1 cellular context compared by ENCODE assay signal in genomic region chr22:46010951-46011626, GRCh38.
A peak's percentile ranks its signal among the peaks of the same experiment; 100 is the strongest.
TF ChIP-seq lines count a peak whose summit lies in the region.

No MANE protein-coding gene starts in this region.

TF ChIP-seq in HepG2, 621 proteins besides CTCF, POLR2A, EP300 and RAD21 (continued from another document and continues in another):
- TF ChIP-seq USF2 (IDR thresholded peaks at IDR 0.05; ENCODE audit: low read depth, low read length) (no peak), USF2 (CRISPR knock-in tag; IDR thresholded peaks at IDR 0.05; ENCODE audit: borderline replicate concordance) (no peak), HNRNPLL (IDR thresholded peaks at IDR 0.05; ENCODE audit: low read depth, low read length, poor library complexity, severe bottlenecking) (peak; percentile 86), ZZZ3 (CRISPR knock-in tag; IDR thresholded peaks at IDR 0.05; ENCODE audit: borderline replicate concordance) (no peak), ZNF652 (CRISPR knock-in tag; IDR thresholded peaks at IDR 0.05; ENCODE audit: borderline replicate concordance, low read depth) (no peak), CSRNP1 (CRISPR knock-in tag; IDR thresholded peaks at IDR 0.05) (no peak), PAWR (CRISPR knock-in tag; IDR thresholded peaks at IDR 0.05; ENCODE audit: borderline replicate concordance) (no peak), ATF7 (IDR thresholded peaks at IDR 0.05) (no peak), ATF7 (CRISPR knock-in tag; IDR thresholded peaks at IDR 0.05) (no peak), ZNF615 (CRISPR knock-in tag; IDR thresholded peaks at IDR 0.05; ENCODE audit: borderline replicate concordance) (no peak), DMAP1 (CRISPR knock-in tag; IDR thresholded peaks at IDR 0.05) (no peak), ZNF703 (CRISPR knock-in tag; IDR thresholded peaks at IDR 0.05; ENCODE audit: borderline replicate concordance) (no peak), NKX3-1 (CRISPR knock-in tag; IDR thresholded peaks at IDR 0.05) (no peak), ZBTB39 (CRISPR knock-in tag; IDR thresholded peaks at IDR 0.05) (no peak), YEATS2 (CRISPR knock-in tag; IDR thresholded peaks at IDR 0.05; ENCODE audit: borderline replicate concordance) (no peak), ZBTB8A (CRISPR knock-in tag; IDR thresholded peaks at IDR 0.05; ENCODE audit: borderline replicate concordance, low read depth) (no peak), LCORL (IDR thresholded peaks at IDR 0.05) (no peak), LCORL (CRISPR knock-in tag; IDR thresholded peaks at IDR 0.05) (peak; percentile 58; the same call in 1 of the 2 replicates), KMT2A (CRISPR knock-in tag; IDR thresholded peaks at IDR 0.05) (no peak), ERF (CRISPR knock-in tag; IDR thresholded peaks at IDR 0.05) (no peak), CSRNP2 (CRISPR knock-in tag; conservative IDR thresholded peaks at IDR 0.05; ENCODE audit: low read depth) (no peak), ZFP91 (CRISPR knock-in tag; IDR thresholded peaks at IDR 0.05; ENCODE audit: borderline replicate concordance) (peak; percentile 50; the same call in 1 of the 2 replicates), ZC3H13 (CRISPR knock-in tag; IDR thresholded peaks at IDR 0.05) (no peak), ZNF768 (CRISPR knock-in tag; IDR thresholded peaks at IDR 0.05) (peak; percentile 45; the same call in 1 of the 2 replicates), ZNF782 (CRISPR knock-in tag; IDR thresholded peaks at IDR 0.05; ENCODE audit: borderline replicate concordance) (no peak), TBX2 (CRISPR knock-in tag; IDR thresholded peaks at IDR 0.05; ENCODE audit: borderline replicate concordance) (no peak), ZNF646 (CRISPR knock-in tag; IDR thresholded peaks at IDR 0.05) (no peak), KMT2B (CRISPR knock-in tag; IDR thresholded peaks at IDR 0.05) (no peak), TARDBP (CRISPR knock-in tag; IDR thresholded peaks at IDR 0.05) (no peak)
- TF ChIP-seq, protein P1, sequence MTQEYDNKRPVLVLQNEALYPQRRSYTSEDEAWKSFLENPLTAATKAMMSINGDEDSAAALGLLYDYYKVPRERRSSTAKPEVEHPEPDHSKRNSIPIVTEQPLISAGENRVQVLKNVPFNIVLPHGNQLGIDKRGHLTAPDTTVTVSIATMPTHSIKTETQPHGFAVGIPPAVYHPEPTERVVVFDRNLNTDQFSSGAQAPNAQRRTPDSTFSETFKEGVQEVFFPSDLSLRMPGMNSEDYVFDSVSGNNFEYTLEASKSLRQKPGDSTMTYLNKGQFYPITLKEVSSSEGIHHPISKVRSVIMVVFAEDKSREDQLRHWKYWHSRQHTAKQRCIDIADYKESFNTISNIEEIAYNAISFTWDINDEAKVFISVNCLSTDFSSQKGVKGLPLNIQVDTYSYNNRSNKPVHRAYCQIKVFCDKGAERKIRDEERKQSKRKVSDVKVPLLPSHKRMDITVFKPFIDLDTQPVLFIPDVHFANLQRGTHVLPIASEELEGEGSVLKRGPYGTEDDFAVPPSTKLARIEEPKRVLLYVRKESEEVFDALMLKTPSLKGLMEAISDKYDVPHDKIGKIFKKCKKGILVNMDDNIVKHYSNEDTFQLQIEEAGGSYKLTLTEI (CRISPR knock-in tag; conservative IDR thresholded peaks at IDR 0.05), result no peak
- TF ChIP-seq, protein P2, sequence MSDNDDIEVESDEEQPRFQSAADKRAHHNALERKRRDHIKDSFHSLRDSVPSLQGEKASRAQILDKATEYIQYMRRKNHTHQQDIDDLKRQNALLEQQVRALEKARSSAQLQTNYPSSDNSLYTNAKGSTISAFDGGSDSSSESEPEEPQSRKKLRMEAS (IDR thresholded peaks at IDR 0.05), result no peak
- TF ChIP-seq, protein P3, sequence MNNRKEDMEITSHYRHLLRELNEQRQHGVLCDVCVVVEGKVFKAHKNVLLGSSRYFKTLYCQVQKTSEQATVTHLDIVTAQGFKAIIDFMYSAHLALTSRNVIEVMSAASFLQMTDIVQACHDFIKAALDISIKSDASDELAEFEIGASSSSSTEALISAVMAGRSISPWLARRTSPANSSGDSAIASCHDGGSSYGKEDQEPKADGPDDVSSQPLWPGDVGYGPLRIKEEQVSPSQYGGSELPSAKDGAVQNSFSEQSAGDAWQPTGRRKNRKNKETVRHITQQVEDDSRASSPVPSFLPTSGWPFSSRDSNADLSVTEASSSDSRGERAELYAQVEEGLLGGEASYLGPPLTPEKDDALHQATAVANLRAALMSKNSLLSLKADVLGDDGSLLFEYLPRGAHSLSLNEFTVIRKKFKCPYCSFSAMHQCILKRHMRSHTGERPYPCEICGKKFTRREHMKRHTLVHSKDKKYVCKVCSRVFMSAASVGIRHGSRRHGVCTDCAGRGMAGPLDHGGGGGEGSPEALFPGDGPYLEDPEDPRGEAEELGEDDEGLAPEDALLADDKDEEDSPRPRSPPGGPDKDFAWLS (CRISPR knock-in tag; IDR thresholded peaks at IDR 0.05; ENCODE audit: borderline replicate concordance), result no peak
- TF ChIP-seq, protein P4, sequence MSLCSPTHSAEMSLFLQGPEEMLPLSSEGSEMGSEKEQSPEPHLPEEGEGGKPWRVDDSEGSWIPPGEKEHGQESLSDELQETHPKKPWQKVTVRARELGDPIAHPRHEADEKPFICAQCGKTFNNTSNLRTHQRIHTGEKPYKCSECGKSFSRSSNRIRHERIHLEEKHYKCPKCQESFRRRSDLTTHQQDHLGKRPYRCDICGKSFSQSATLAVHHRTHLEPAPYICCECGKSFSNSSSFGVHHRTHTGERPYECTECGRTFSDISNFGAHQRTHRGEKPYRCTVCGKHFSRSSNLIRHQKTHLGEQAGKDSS (CRISPR knock-in tag; IDR thresholded peaks at IDR 0.05; ENCODE audit: borderline replicate concordance, low read depth), result no peak
